20 cellular contexts compared by ENCODE assay signal in genomic region chr9:127390563-127390962, GRCh38. TPM values are rescaled to one million over a fixed set of nuclear protein-coding genes. Genes with fewer than 3 reads are reported as not detected.
A peak's percentile ranks its signal among the peaks of the same experiment; 100 is the strongest.
DNase-seq lines count a peak whose midpoint lies in the region; ATAC-seq and TF ChIP-seq lines count a peak whose summit lies in the region.
"Had no signal": no experiment of that assay in that cellular context is flagged by ENCODE, and none has a peak within 500 bp of the region (broad histone marks: within the 10 kb centered on the region; RNA-seq: fewer than 3 reads in every experiment).

No MANE protein-coding gene starts in this region.

- no peaks in the 10 kb centered on the region for H3K79me1 ChIP-seq in mesendoderm (ENCODE audit: low read length)

- no peak overlapping the region for H3K23ac ChIP-seq in mesendoderm (ENCODE audit: low read length)

- no peak overlapping the region for H4K8ac ChIP-seq in mesendoderm (ENCODE audit: low read depth, low read length)

- H2BK15ac ChIP-seq in mesendoderm (replicated peaks; ENCODE audit: low read depth), result no peak overlapping the region

- H2AK5ac ChIP-seq in mesendoderm (ENCODE audit: low read length), result no peak overlapping the region

- DNase-seq in SW480 (ENCODE audit: low spot score), result peak; percentile 82
- peak; percentile 31 for DNase-seq in mesendoderm
- no peak for DNase-seq in OCI-M2 (lab: John Stamatoyannopoulos, UW; ENCODE audit: unreplicated experiment)
- no peak for DNase-seq in NCI-H510A treated with DMSO at 0.1 percent for 48 hours (lab: John Stamatoyannopoulos, UW)
- DNase-seq in NCI-H345 (lab: John Stamatoyannopoulos, UW), result no peak
- DNase-seq: central memory CD4-positive, alpha-beta T cell; GF-D8; Kasumi-1; NCI-H1436; NCI-H2171; NCI-H82; right lobe of liver; SHP77; stimulated activated CD4-positive, alpha-beta T cell treated with anti-CD3 and anti-CD28 coated beads, Interleukin-1b, Interleukin-23, amount 100 ng/mL, for 48 hours; stomach; T-cell had no signal

- H3K36me3 ChIP-seq in BLaER1, result no peaks in the 10 kb centered on the region
- H3K36me3 ChIP-seq in HEK293 (ENCODE audit: control insufficient read depth in 2 of 2, insufficient read depth in 1 of 2, low read length in 2 of 2), result no peaks in the 10 kb centered on the region
- no peaks in the 10 kb centered on the region for H3K36me3 ChIP-seq in mesendoderm (ENCODE audit: control insufficient read depth, insufficient read depth, low read length)
- H3K36me3 ChIP-seq: right lobe of liver had no signal

- H3K4ac ChIP-seq in mesendoderm (ENCODE audit: low read depth, low read length), result no peak overlapping the region

- CTCF ChIA-PET in HEK293 (lab: Yijun Ruan, JAX), result no interaction called here

- H3K4me3 ChIP-seq in BLaER1, result no peak overlapping the region
- H3K4me3 ChIP-seq in HEK293 (ENCODE audit: low read depth, low read length), result no peak overlapping the region
- no peak overlapping the region for H3K4me3 ChIP-seq in mesendoderm (ENCODE audit: low read length)
- H3K4me3 ChIP-seq: esophagus muscularis mucosa, right lobe of liver, stomach had no signal

- H3K9ac ChIP-seq in BLaER1 (no peak overlapping the region), mesendoderm (ENCODE audit: low read length) (no peak overlapping the region)

- ATAC-seq in HG02852 (IDR thresholded peaks at IDR 0.05; ENCODE audit: unreplicated experiment), result no peak
- ATAC-seq: T-cell had no signal

- H3K79me2 ChIP-seq in mesendoderm (ENCODE audit: control insufficient read depth, insufficient read depth, low read length), result no peaks in the 10 kb centered on the region

- no peak for TF ChIP-seq CTCF in HEK293 (tag by site-specific recombination; IDR thresholded peaks at IDR 0.05)

- H3K27ac ChIP-seq in BLaER1 (no peak overlapping the region), HEK293 (ENCODE audit: extremely low read depth, low read depth, low read length) (no peak overlapping the region), mesendoderm (ENCODE audit: low read depth, low read length) (no peak overlapping the region)
- H3K27ac ChIP-seq: esophagus muscularis mucosa, right lobe of liver, stomach had no signal

- H3K4me2 ChIP-seq in BLaER1, result peak overlapping the region; percentile 77
- H3K4me2 ChIP-seq in mesendoderm (ENCODE audit: low read length), result no peak overlapping the region

- POLR2A ChIA-PET in HEK293 (lab: Yijun Ruan, JAX), result no interaction called here

- H2BK5ac ChIP-seq in mesendoderm (ENCODE audit: low read length), result no peak overlapping the region

- WGBS in mesendoderm (ENCODE audit: extremely low coverage, insufficient coverage, low lambda C conversion rate), result no CpG with 5 or more reads among the region's 5 CpGs

- H3K4me1 ChIP-seq in BLaER1, result peaks cover 49% of the 10 kb centered on the region
- H3K4me1 ChIP-seq in HEK293 (ENCODE audit: control insufficient read depth, insufficient read depth, low read length), result peaks cover 12% of the 10 kb centered on the region
- H3K4me1 ChIP-seq in mesendoderm (ENCODE audit: control insufficient read depth, low read depth, low read length), result no peaks in the 10 kb centered on the region

- H4K20me1 ChIP-seq in BLaER1, result peaks cover 39% of the 10 kb centered on the region

- H3K18ac ChIP-seq in mesendoderm (ENCODE audit: low read length), result no peak overlapping the region

- H3K27me3 ChIP-seq in BLaER1 (peaks cover 51% of the 10 kb centered on the region), mesendoderm (ENCODE audit: insufficient read depth, low read length, poor library complexity) (no peaks in the 10 kb centered on the region)
- H3K27me3 ChIP-seq: esophagus muscularis mucosa, right lobe of liver, stomach had no signal

- H2BK120ac ChIP-seq in mesendoderm (ENCODE audit: low read depth, low read length), result no peak overlapping the region

- no peak overlapping the region for H3K56ac ChIP-seq in mesendoderm (ENCODE audit: low read length)

- H4K5ac ChIP-seq in mesendoderm (ENCODE audit: low read length), result no peak overlapping the region

- H3K9me3 ChIP-seq in BLaER1, result no peaks in the 10 kb centered on the region
- H3K9me3 ChIP-seq in HEK293 (ENCODE audit: control insufficient read depth, insufficient read depth, low read depth, low read length), result no peaks in the 10 kb centered on the region
- H3K9me3 ChIP-seq: esophagus muscularis mucosa, right lobe of liver, stomach had no signal

TF ChIP-seq in HEK293, 187 proteins besides CTCF, POLR2A, EP300 and RAD21 (continues in another document):
- TF ChIP-seq ZNF629 (tag by site-specific recombination; IDR thresholded peaks at IDR 0.05) (peak; percentile 39; the same call in 1 of the 2 replicates), ZNF701 (tag by site-specific recombination; IDR thresholded peaks at IDR 0.05) (no peak), ZNF223 (tag by site-specific recombination; IDR thresholded peaks at IDR 0.05) (no peak), ZNF155 (tag by site-specific recombination; IDR thresholded peaks at IDR 0.05) (no peak), BCL11A (tag by site-specific recombination; IDR thresholded peaks at IDR 0.05; ENCODE audit: low read depth) (no peak), ZNF791 (tag by site-specific recombination; IDR thresholded peaks at IDR 0.05) (no peak)
- TF ChIP-seq, protein P1, sequence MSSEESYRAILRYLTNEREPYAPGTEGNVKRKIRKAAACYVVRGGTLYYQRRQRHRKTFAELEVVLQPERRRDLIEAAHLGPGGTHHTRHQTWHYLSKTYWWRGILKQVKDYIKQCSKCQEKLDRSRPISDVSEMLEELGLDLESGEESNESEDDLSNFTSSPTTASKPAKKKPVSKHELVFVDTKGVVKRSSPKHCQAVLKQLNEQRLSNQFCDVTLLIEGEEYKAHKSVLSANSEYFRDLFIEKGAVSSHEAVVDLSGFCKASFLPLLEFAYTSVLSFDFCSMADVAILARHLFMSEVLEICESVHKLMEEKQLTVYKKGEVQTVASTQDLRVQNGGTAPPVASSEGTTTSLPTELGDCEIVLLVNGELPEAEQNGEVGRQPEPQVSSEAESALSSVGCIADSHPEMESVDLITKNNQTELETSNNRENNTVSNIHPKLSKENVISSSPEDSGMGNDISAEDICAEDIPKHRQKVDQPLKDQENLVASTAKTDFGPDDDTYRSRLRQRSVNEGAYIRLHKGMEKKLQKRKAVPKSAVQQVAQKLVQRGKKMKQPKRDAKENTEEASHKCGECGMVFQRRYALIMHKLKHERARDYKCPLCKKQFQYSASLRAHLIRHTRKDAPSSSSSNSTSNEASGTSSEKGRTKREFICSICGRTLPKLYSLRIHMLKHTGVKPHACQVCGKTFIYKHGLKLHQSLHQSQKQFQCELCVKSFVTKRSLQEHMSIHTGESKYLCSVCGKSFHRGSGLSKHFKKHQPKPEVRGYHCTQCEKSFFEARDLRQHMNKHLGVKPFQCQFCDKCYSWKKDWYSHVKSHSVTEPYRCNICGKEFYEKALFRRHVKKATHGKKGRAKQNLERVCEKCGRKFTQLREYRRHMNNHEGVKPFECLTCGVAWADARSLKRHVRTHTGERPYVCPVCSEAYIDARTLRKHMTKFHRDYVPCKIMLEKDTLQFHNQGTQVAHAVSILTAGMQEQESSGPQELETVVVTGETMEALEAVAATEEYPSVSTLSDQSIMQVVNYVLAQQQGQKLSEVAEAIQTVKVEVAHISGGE (tag by site-specific recombination; conservative IDR thresholded peaks at IDR 0.05; ENCODE audit: low read depth), result no peak
- TF ChIP-seq, protein P2, sequence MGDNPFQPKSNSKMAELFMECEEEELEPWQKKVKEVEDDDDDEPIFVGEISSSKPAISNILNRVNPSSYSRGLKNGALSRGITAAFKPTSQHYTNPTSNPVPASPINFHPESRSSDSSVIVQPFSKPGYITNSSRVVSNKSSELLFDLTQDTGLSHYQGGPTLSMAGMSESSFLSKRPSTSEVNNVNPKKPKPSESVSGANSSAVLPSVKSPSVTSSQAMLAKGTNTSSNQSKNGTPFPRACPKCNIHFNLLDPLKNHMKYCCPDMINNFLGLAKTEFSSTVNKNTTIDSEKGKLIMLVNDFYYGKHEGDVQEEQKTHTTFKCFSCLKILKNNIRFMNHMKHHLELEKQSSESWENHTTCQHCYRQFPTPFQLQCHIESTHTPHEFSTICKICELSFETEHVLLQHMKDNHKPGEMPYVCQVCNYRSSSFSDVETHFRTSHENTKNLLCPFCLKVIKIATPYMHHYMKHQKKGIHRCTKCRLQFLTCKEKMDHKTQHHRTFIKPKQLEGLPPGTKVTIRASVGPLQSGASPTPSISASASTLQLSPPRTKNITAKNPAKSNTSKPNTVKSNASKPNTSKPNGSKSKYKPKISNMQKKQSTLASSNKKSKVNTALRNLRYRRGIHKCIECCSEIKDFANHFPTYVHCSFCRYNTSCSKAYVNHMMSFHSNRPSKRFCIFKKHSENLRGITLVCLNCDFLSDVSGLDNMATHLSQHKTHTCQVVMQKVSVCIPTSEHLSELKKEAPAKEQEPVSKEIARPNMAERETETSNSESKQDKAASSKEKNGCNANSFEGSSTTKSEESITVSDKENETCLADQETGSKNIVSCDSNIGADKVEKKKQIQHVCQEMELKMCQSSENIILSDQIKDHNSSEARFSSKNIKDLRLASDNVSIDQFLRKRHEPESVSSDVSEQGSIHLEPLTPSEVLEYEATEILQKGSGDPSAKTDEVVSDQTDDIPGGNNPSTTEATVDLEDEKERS (tag by site-specific recombination; IDR thresholded peaks at IDR 0.05), result no peak

RNA-seq across cellular contexts. Expression of gene SLC2A8, which starts 6.4 kb away (rescaled TPM):
- 10.7 TPM for polyA plus RNA-seq in mesendoderm (2013, experiment 1 of 2)
- 10.9 TPM for polyA plus RNA-seq in mesendoderm (2013, experiment 2 of 2)

RNA-seq across cellular contexts. Expression of gene ZNF79, which starts 33.6 kb away (rescaled TPM):
- 1.9 TPM for polyA plus RNA-seq in mesendoderm (2013, experiment 1 of 2)
- 1.8 TPM for polyA plus RNA-seq in mesendoderm (2013, experiment 2 of 2)

Comparison
In these comparisons a context has a peak if more than half of its experiments do, and no peak if none do; other contexts are left out.
1. DNase-seq: peak in SW480 (single experiment) and mesendoderm (single experiment); none in OCI-M2 (single experiment), NCI-H510A treated with DMSO at 0.1 percent for 48 hours (single experiment) and NCI-H345 (single experiment).